Comparison of ENCODE assay signal across 1 cellular context in the genomic region with DNA sequence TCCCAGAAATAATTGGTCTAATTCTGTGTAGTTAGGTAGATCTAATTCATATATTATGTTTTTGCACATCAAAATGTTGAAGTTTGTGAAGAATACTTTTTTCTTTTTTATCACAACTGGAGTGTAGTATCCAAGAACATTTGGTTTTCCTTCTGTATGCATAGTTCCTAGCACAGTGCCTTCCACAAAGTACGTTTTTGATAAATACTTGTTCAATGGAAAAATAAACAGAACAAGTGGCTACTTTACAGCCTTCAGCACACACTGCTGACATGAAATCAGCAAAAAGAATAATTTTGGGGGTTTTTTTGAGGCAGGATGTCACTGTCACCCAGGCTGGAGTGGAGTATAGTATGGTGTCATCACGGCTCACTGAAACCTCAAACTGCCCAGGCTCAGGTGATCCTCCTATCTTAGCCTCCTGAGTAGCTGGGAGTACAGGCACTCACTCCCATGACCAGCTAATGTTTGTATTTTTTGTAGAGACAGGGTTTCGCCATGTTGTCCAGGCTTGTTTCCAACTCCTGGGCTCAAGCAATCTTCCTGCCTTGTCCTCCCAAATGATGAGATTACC.
TF ChIP-seq lines count a peak whose summit lies in the region.

No MANE protein-coding gene starts in this region.

TF ChIP-seq in GM12878, 131 proteins besides CTCF, POLR2A, EP300 and RAD21 (continued from another document):
- TF ChIP-seq, protein P1, sequence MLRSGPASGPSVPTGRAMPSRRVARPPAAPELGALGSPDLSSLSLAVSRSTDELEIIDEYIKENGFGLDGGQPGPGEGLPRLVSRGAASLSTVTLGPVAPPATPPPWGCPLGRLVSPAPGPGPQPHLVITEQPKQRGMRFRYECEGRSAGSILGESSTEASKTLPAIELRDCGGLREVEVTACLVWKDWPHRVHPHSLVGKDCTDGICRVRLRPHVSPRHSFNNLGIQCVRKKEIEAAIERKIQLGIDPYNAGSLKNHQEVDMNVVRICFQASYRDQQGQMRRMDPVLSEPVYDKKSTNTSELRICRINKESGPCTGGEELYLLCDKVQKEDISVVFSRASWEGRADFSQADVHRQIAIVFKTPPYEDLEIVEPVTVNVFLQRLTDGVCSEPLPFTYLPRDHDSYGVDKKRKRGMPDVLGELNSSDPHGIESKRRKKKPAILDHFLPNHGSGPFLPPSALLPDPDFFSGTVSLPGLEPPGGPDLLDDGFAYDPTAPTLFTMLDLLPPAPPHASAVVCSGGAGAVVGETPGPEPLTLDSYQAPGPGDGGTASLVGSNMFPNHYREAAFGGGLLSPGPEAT (IDR thresholded peaks at IDR 0.05; ENCODE audit: low read depth), result no peak
- TF ChIP-seq DPF2 (IDR thresholded peaks at IDR 0.05) (no peak), KLF5 (IDR thresholded peaks at IDR 0.05; ENCODE audit: partially characterized antibody) (no peak), SMAD1 (IDR thresholded peaks at IDR 0.05; ENCODE audit: low read depth, partially characterized antibody) (no peak), FOXK2 (IDR thresholded peaks at IDR 0.05) (no peak), PAX5 (IDR thresholded peaks at IDR 0.05; ENCODE audit: borderline replicate concordance, low read depth, low read length) (no peak), POU2F2 (IDR thresholded peaks at IDR 0.05; ENCODE audit: borderline replicate concordance, low read depth, low read length) (no peak), KDM1A (IDR thresholded peaks at IDR 0.05; ENCODE audit: borderline replicate concordance) (no peak)
- TF ChIP-seq, protein P2, sequence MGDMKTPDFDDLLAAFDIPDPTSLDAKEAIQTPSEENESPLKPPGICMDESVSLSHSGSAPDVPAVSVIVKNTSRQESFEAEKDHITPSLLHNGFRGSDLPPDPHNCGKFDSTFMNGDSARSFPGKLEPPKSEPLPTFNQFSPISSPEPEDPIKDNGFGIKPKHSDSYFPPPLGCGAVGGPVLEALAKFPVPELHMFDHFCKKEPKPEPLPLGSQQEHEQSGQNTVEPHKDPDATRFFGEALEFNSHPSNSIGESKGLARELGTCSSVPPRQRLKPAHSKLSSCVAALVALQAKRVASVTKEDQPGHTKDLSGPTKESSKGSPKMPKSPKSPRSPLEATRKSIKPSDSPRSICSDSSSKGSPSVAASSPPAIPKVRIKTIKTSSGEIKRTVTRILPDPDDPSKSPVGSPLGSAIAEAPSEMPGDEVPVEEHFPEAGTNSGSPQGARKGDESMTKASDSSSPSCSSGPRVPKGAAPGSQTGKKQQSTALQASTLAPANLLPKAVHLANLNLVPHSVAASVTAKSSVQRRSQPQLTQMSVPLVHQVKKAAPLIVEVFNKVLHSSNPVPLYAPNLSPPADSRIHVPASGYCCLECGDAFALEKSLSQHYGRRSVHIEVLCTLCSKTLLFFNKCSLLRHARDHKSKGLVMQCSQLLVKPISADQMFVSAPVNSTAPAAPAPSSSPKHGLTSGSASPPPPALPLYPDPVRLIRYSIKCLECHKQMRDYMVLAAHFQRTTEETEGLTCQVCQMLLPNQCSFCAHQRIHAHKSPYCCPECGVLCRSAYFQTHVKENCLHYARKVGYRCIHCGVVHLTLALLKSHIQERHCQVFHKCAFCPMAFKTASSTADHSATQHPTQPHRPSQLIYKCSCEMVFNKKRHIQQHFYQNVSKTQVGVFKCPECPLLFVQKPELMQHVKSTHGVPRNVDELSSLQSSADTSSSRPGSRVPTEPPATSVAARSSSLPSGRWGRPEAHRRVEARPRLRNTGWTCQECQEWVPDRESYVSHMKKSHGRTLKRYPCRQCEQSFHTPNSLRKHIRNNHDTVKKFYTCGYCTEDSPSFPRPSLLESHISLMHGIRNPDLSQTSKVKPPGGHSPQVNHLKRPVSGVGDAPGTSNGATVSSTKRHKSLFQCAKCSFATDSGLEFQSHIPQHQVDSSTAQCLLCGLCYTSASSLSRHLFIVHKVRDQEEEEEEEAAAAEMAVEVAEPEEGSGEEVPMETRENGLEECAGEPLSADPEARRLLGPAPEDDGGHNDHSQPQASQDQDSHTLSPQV (IDR thresholded peaks at IDR 0.05), result no peak
- TF ChIP-seq, protein P3, sequence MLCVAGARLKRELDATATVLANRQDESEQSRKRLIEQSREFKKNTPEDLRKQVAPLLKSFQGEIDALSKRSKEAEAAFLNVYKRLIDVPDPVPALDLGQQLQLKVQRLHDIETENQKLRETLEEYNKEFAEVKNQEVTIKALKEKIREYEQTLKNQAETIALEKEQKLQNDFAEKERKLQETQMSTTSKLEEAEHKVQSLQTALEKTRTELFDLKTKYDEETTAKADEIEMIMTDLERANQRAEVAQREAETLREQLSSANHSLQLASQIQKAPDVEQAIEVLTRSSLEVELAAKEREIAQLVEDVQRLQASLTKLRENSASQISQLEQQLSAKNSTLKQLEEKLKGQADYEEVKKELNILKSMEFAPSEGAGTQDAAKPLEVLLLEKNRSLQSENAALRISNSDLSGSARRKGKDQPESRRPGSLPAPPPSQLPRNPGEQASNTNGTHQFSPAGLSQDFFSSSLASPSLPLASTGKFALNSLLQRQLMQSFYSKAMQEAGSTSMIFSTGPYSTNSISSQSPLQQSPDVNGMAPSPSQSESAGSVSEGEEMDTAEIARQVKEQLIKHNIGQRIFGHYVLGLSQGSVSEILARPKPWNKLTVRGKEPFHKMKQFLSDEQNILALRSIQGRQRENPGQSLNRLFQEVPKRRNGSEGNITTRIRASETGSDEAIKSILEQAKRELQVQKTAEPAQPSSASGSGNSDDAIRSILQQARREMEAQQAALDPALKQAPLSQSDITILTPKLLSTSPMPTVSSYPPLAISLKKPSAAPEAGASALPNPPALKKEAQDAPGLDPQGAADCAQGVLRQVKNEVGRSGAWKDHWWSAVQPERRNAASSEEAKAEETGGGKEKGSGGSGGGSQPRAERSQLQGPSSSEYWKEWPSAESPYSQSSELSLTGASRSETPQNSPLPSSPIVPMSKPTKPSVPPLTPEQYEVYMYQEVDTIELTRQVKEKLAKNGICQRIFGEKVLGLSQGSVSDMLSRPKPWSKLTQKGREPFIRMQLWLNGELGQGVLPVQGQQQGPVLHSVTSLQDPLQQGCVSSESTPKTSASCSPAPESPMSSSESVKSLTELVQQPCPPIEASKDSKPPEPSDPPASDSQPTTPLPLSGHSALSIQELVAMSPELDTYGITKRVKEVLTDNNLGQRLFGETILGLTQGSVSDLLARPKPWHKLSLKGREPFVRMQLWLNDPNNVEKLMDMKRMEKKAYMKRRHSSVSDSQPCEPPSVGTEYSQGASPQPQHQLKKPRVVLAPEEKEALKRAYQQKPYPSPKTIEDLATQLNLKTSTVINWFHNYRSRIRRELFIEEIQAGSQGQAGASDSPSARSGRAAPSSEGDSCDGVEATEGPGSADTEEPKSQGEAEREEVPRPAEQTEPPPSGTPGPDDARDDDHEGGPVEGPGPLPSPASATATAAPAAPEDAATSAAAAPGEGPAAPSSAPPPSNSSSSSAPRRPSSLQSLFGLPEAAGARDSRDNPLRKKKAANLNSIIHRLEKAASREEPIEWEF (IDR thresholded peaks at IDR 0.05; ENCODE audit: insufficient replicate concordance, low read depth, low read length), result no peak
- TF ChIP-seq, protein P4, sequence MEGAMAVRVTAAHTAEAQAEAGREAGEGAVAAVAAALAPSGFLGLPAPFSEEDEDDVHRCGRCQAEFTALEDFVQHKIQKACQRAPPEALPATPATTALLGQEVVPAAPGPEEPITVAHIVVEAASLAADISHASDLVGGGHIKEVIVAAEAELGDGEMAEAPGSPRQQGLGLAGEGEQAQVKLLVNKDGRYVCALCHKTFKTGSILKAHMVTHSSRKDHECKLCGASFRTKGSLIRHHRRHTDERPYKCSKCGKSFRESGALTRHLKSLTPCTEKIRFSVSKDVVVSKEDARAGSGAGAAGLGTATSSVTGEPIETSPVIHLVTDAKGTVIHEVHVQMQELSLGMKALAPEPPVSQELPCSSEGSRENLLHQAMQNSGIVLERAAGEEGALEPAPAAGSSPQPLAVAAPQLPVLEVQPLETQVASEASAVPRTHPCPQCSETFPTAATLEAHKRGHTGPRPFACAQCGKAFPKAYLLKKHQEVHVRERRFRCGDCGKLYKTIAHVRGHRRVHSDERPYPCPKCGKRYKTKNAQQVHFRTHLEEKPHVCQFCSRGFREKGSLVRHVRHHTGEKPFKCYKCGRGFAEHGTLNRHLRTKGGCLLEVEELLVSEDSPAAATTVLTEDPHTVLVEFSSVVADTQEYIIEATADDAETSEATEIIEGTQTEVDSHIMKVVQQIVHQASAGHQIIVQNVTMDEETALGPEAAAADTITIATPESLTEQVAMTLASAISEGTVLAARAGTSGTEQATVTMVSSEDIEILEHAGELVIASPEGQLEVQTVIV (IDR thresholded peaks at IDR 0.05; ENCODE audit: borderline replicate concordance, partially characterized antibody), result no peak
